In the genomic region with DNA sequence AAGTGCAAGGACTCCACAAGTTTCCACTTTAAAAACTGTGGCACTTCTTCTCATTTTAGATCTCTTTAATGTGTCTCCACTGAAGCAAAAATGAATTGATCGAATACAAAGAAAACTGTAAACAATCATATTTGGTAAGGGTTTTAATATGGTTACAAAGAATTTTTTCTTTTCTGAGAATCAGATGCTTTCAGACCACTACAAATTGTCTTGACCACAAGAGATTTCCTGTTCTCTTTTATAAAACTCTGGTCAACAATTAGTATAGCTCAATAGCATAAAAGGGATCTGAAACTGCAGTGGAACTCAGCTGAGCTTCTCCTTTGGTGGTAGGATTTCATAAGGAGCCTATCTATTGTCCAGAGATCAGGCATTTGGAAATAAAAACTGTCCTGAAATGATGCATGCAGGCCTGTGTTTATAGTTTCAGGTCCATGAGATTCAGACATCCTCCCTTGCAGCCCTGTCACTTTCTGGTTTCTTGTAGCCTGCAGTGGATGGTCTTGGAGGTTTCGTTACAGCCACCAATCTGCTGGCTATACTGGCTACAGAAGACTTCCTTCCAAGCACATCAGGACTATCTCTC, we compare ENCODE assay signal across 8 cellular contexts.
A peak's percentile ranks its signal among the peaks of the same experiment; 100 is the strongest.
DNase-seq lines count a peak whose midpoint lies in the region; ATAC-seq, FAIRE-seq and TF ChIP-seq lines count a peak whose summit lies in the region.

No MANE protein-coding gene starts in this region.

- no peak overlapping the region for H3K4me3 ChIP-seq in KMS-11 (IDR thresholded peaks at IDR 0.05; ENCODE audit: insufficient read depth, low read depth, low read length)
- H3K4me3 ChIP-seq in mammary epithelial cell (replicated peaks in 1 of 3; ENCODE audit: insufficient read depth in 1 of 3, low read depth in 2 of 3, low read length in 3 of 3), result no peak overlapping the region

- no peak overlapping the region for H3K9ac ChIP-seq in KMS-11
- no peak overlapping the region for H3K9ac ChIP-seq in mammary epithelial cell (ENCODE audit: insufficient read depth, low read length)

- intact Hi-C loops in mammary epithelial cell (cut with micrococcal nuclease), result loop anchor here (1.0 kb wide), 1 partner anchor 12 kb away; no protein-coding TSS in a partner anchor

- H3K9me3 ChIP-seq in mammary epithelial cell (replicated peaks; ENCODE audit: insufficient read depth, low read length), result no peaks in the 10 kb centered on the region

- CTCF ChIA-PET in mammary epithelial cell (lab: Charles Lee; ENCODE audit: low non-redundant PET), result no interaction called here

- no peaks in the 10 kb centered on the region for H3K79me2 ChIP-seq in KMS-11 (ENCODE audit: insufficient read depth, low read depth)
- H3K79me2 ChIP-seq in mammary epithelial cell (ENCODE audit: insufficient read depth, low read length), result no peaks in the 10 kb centered on the region

- H4K20me1 ChIP-seq in KMS-11 (ENCODE audit: insufficient read depth) (no peaks in the 10 kb centered on the region), mammary epithelial cell (ENCODE audit: insufficient read depth, low read length) (no peaks in the 10 kb centered on the region)

- dilution Hi-C loops in mammary epithelial cell (cut with HindIII; ENCODE audit: low sequenced_read_pairs), result loop anchor here (5.0 kb wide), 1 partner anchor 40 kb away; no protein-coding TSS in a partner anchor

- DNase-seq in GM12891 (ENCODE audit: insufficient read length, low spot score), result no peak
- DNase-seq in NCI-H2171 (lab: John Stamatoyannopoulos, UW), result no peak
- DNase-seq in T-helper 9 cell, result no peak
- no peak for DNase-seq in activated CD4-positive, CD25-positive, alpha-beta regulatory T cell treated with anti-CD3 and anti-CD28 coated beads, Interleukin-2, amount 50 U/mL, for 72 hours
- DNase-seq in mammary epithelial cell, result no peak

- H3K27ac ChIP-seq in KMS-11 (peak overlapping the region; percentile 7; the same call in 1 of the 2 replicates), mammary epithelial cell (ENCODE audit: insufficient read depth, low read depth, low read length) (no peak overlapping the region)

- H3K36me3 ChIP-seq in KMS-11 (ENCODE audit: insufficient read depth) (no peaks in the 10 kb centered on the region), mammary epithelial cell (ENCODE audit: insufficient read depth, low read length) (no peaks in the 10 kb centered on the region)

- no TSS peak for BruUV-seq in mammary epithelial cell (replicated peaks; lab: Mats Ljungman, UMichigan)

- in situ Hi-C loops in mammary epithelial cell (cut with MboI; ENCODE audit: low sequenced_read_pairs in 2 of 2), result no loop called here

- FAIRE-seq in GM12891 (lab: Jason Lieb, UNC), result peak; percentile 57

- H3K27me3 ChIP-seq in KMS-11 (ENCODE audit: insufficient read depth, low read depth), result no peaks in the 10 kb centered on the region
- no peaks in the 10 kb centered on the region for H3K27me3 ChIP-seq in mammary epithelial cell (ENCODE audit: insufficient read depth, low read length)

- ATAC-seq in GM21528 (IDR thresholded peaks at IDR 0.05; ENCODE audit: low FRiP score, unreplicated experiment) (peak; percentile 72), esophagus mucosa (peak; percentile 42)

- H3K4me1 ChIP-seq in KMS-11 (ENCODE audit: low read depth, poor library complexity, severe bottlenecking), result peaks cover 13% of the 10 kb centered on the region
- H3K4me1 ChIP-seq in mammary epithelial cell (ENCODE audit: insufficient read depth, low read length), result peaks cover 7% of the 10 kb centered on the region

- H2AFZ ChIP-seq in KMS-11 (ENCODE audit: low read depth) (no peak overlapping the region), mammary epithelial cell (ENCODE audit: low read depth, low read length) (no peak overlapping the region)

- H3K4me2 ChIP-seq in KMS-11, result peak overlapping the region; percentile 15; the same call in 1 of the 2 replicates
- H3K4me2 ChIP-seq in mammary epithelial cell (ENCODE audit: insufficient read depth, low read depth, low read length), result no peak overlapping the region

- WGBS in mammary epithelial cell (ENCODE audit: low coverage, missing lambda C conversion rate), result 63% methylated on average over 2 of the region's 2 CpGs

- no peak for TF ChIP-seq CTCF in KMS-11 (conservative IDR thresholded peaks at IDR 0.05; ENCODE audit: low read depth, low read length)
- no peak for TF ChIP-seq CTCF in mammary epithelial cell (conservative IDR thresholded peaks at IDR 0.05 in 1 of 2, IDR thresholded peaks at IDR 0.05 in 1 of 2; ENCODE audit: extremely low read depth in 1 of 2, insufficient read depth in 1 of 2, low read depth in 1 of 2, low read length in 2 of 2)

- no peak for TF ChIP-seq POLR2A in GM12891 (IDR thresholded peaks at IDR 0.05; ENCODE audit: low read depth, low read length)

TF ChIP-seq in GM12891, 5 proteins besides CTCF, POLR2A, EP300 and RAD21:
- TF ChIP-seq SPI1 (IDR thresholded peaks at IDR 0.05; ENCODE audit: low read depth, low read length) (peak; percentile 96), POLR2AphosphoS5 (IDR thresholded peaks at IDR 0.05; ENCODE audit: low read depth, low read length) (no peak)
